Comparison of ENCODE assay signal across 8 cellular contexts in genomic region chr10:13921131-13921530, GRCh38.
DNase-seq lines count a peak whose midpoint lies in the region; TF ChIP-seq lines count a peak whose summit lies in the region.
"Not testable (repeated sequence)": the region's sequence is repeated elsewhere in the genome, so short reads cannot be mapped to it uniquely, and the experiment has no call there.

No MANE protein-coding gene starts in this region.

- H3K27me3 ChIP-seq in fibroblast of lung (ENCODE audit: control insufficient read depth, insufficient read depth, low read length) = not testable (repeated sequence)

- H2AFZ ChIP-seq in fibroblast of lung (ENCODE audit: low read length) = not testable (repeated sequence)

- H3K36me3 ChIP-seq in fibroblast of lung (ENCODE audit: control insufficient read depth, insufficient read depth, low read length) = not testable (repeated sequence)

- H3K27ac Mint-ChIP-seq in osteocyte (ENCODE audit: unreplicated experiment) = peak overlapping the region; percentile 19

- peaks cover 12% of the 10 kb centered on the region for H3K4me1 ChIP-seq in fibroblast of lung (ENCODE audit: control insufficient read depth, extremely low read depth, insufficient read depth, low read length)

- H3K79me2 ChIP-seq in fibroblast of lung (ENCODE audit: control insufficient read depth, insufficient read depth, low read length) = not testable (repeated sequence)

- H3K9ac ChIP-seq in fibroblast of lung (ENCODE audit: insufficient read depth, low read length) = not testable (repeated sequence)

- H3K27me3 Mint-ChIP-seq in osteocyte (ENCODE audit: unreplicated experiment) = not testable (repeated sequence)

- DNase-seq in Caki2 (ENCODE audit: low read depth) (peak; percentile 47), ELR (ENCODE audit: low read depth) (peak; percentile 46), HK-2 (ENCODE audit: unreplicated experiment) (peak; percentile 21), M059J (ENCODE audit: low read depth) (peak; percentile 57), amniotic epithelial cell (ENCODE audit: low read depth) (peak; percentile 57), fibroblast of lung (ENCODE audit: low read depth in 2 of 2) (peak; percentile 13 to 31), kidney glomerular epithelial cell (lab: John Stamatoyannopoulos, UW) (peak; percentile 30)
- not testable (repeated sequence) for DNase-seq in osteocyte (ENCODE audit: extremely low spot score, unreplicated experiment)

- not testable (repeated sequence) for TF ChIP-seq CTCF in fibroblast of lung (conservative IDR thresholded peaks at IDR 0.05 in 1 of 2, IDR thresholded peaks at IDR 0.05 in 1 of 2; ENCODE audit: low read depth in 1 of 2, low read length in 2 of 2); osteocyte (IDR thresholded peaks at IDR 0.05)

- not testable (repeated sequence) for H3K4me3 ChIP-seq in fibroblast of lung (replicated peaks in 1 of 4; ENCODE audit: control extremely low read depth in 1 of 4, insufficient read depth in 1 of 4, low read depth in 3 of 4, low read length in 4 of 4)

- not testable (repeated sequence) for H3K4me3 Mint-ChIP-seq in osteocyte (ENCODE audit: unreplicated experiment)

- not testable (repeated sequence) for H3K9me3 ChIP-seq in fibroblast of lung (ENCODE audit: control insufficient read depth, insufficient read depth, low read depth, low read length)

- H3K36me3 Mint-ChIP-seq in osteocyte (ENCODE audit: unreplicated experiment) = peaks cover 51% of the 10 kb centered on the region

- H3K4me2 ChIP-seq in fibroblast of lung (ENCODE audit: extremely low read depth, insufficient read depth, low read length) = not testable (repeated sequence)

- in situ Hi-C loops in Caki2 (cut with HindIII; ENCODE audit: low pct_unique_long_range_greater_than_20kb, low sequenced_read_pairs) = not testable (repeated sequence)

- H3K9me3 Mint-ChIP-seq in osteocyte (ENCODE audit: unreplicated experiment) = not testable (repeated sequence)

- not testable (repeated sequence) for H4K20me1 ChIP-seq in fibroblast of lung (ENCODE audit: control insufficient read depth, extremely low read depth, insufficient read depth, low read length)

- peaks cover 68% of the 10 kb centered on the region for H3K4me1 Mint-ChIP-seq in osteocyte (ENCODE audit: unreplicated experiment)

- not testable (repeated sequence) for H3K27ac ChIP-seq in fibroblast of lung (ENCODE audit: insufficient read depth, low read length)
